In genomic region chr12:49687941-49688340, GRCh38 we compare ENCODE assay signal across 24 cellular contexts. TPM values are rescaled to one million over a fixed set of nuclear protein-coding genes. Genes with fewer than 3 reads are reported as not detected.
DNase-seq lines count a peak whose midpoint lies in the region; ATAC-seq and TF ChIP-seq lines count a peak whose summit lies in the region.
"Had no signal": no experiment of that assay in that cellular context is flagged by ENCODE, and none has a peak within 500 bp of the region (broad histone marks: within the 10 kb centered on the region; RNA-seq: fewer than 3 reads in every experiment).

No MANE protein-coding gene starts in this region.

- H3K4me1 ChIP-seq in mesendoderm (ENCODE audit: control insufficient read depth, low read depth, low read length) (peaks cover 9% of the 10 kb centered on the region), smooth muscle cell (ENCODE audit: low read depth) (peaks cover 11% of the 10 kb centered on the region)
- H3K4me1 ChIP-seq: colonic mucosa, parathyroid adenoma had no signal

- H3K27me3 Mint-ChIP-seq in HFFc6 (ENCODE audit: insufficient read depth) (no peaks in the 10 kb centered on the region), WTC11 (ENCODE audit: low read depth) (no peaks in the 10 kb centered on the region)
- H3K27me3 Mint-ChIP-seq: brain; memory B cell; naive thymus-derived CD8-positive, alpha-beta T cell; type B pancreatic cell had no signal

- no peak overlapping the region for H4K5ac ChIP-seq in mesendoderm (ENCODE audit: low read length)

- no peak overlapping the region for H3K27ac ChIP-seq in mesendoderm (ENCODE audit: low read depth, low read length)
- H3K27ac ChIP-seq in smooth muscle cell (ENCODE audit: low read depth), result no peak overlapping the region
- H3K27ac ChIP-seq: colonic mucosa, parathyroid adenoma, sigmoid colon had no signal

- TF ChIP-seq CTCF in GM12874 (IDR thresholded peaks at IDR 0.05; ENCODE audit: insufficient read depth, low read depth, low read length) (0 out of 2 replicates have a peak, but pooled peaks have one; percentile 13), HFFc6 (IDR thresholded peaks at IDR 0.05) (0 out of 2 replicates have a peak, but pooled peaks have one; percentile 25), WTC11 (IDR thresholded peaks at IDR 0.05) (no peak), smooth muscle cell (IDR thresholded peaks at IDR 0.05; ENCODE audit: borderline replicate concordance, insufficient read depth, poor library complexity, severe bottlenecking) (no peak)

- H2BK5ac ChIP-seq in mesendoderm (ENCODE audit: low read length), result no peak overlapping the region

- no peak overlapping the region for H3K4ac ChIP-seq in mesendoderm (ENCODE audit: low read depth, low read length)

- H2BK120ac ChIP-seq in mesendoderm (ENCODE audit: low read depth, low read length), result no peak overlapping the region

- no peak overlapping the region for H4K8ac ChIP-seq in mesendoderm (ENCODE audit: low read depth, low read length)

- H3K4me1 Mint-ChIP-seq in HFFc6 (ENCODE audit: low read depth), result peaks cover 40% of the 10 kb centered on the region
- peaks cover 21% of the 10 kb centered on the region for H3K4me1 Mint-ChIP-seq in WTC11

- no peak overlapping the region for H2BK15ac ChIP-seq in mesendoderm (replicated peaks; ENCODE audit: low read depth)

- H3K27ac Mint-ChIP-seq in HFFc6, result peak overlapping the region; percentile 11; the same call in 1 of the 2 replicates
- no peak overlapping the region for H3K27ac Mint-ChIP-seq in WTC11
- H3K27ac Mint-ChIP-seq: memory B cell, type B pancreatic cell had no signal

- WGBS in mesendoderm (ENCODE audit: extremely low coverage, insufficient coverage, low lambda C conversion rate), result no CpG with 5 or more reads among the region's 2 CpGs
- WGBS in smooth muscle cell (ENCODE audit: low lambda C conversion rate), result 91% methylated on average over 2 of the region's 2 CpGs

- peak; percentile 97 for ATAC-seq in WTC11
- ATAC-seq: naive thymus-derived CD8-positive, alpha-beta T cell had no signal

- no peak overlapping the region for H3K23ac ChIP-seq in mesendoderm (ENCODE audit: low read length)

- peaks cover 10% of the 10 kb centered on the region for H3K79me1 ChIP-seq in mesendoderm (ENCODE audit: low read length)

- no peaks in the 10 kb centered on the region for H3K36me3 ChIP-seq in mesendoderm (ENCODE audit: control insufficient read depth, insufficient read depth, low read length)
- no peaks in the 10 kb centered on the region for H3K36me3 ChIP-seq in smooth muscle cell (ENCODE audit: low read depth)
- H3K36me3 ChIP-seq: colonic mucosa, sigmoid colon had no signal

- H2AFZ ChIP-seq in smooth muscle cell (ENCODE audit: low read depth), result no peak overlapping the region
- H2AFZ ChIP-seq: parathyroid adenoma had no signal

- H3K9me3 Mint-ChIP-seq in HFFc6 (no peaks in the 10 kb centered on the region), WTC11 (no peaks in the 10 kb centered on the region)
- H3K9me3 Mint-ChIP-seq: brain; memory B cell; naive thymus-derived CD8-positive, alpha-beta T cell; type B pancreatic cell had no signal

- H3K9me3 ChIP-seq in smooth muscle cell (replicated peaks; ENCODE audit: low read depth), result no peaks in the 10 kb centered on the region
- H3K9me3 ChIP-seq: colonic mucosa, sigmoid colon had no signal

- H3K9ac ChIP-seq in mesendoderm (ENCODE audit: low read length), result no peak overlapping the region
- no peak overlapping the region for H3K9ac ChIP-seq in smooth muscle cell (ENCODE audit: low read depth)
- H3K9ac ChIP-seq: parathyroid adenoma had no signal

- H3K27me3 ChIP-seq in mesendoderm (ENCODE audit: insufficient read depth, low read length, poor library complexity), result no peaks in the 10 kb centered on the region
- H3K27me3 ChIP-seq in smooth muscle cell (ENCODE audit: low read depth), result no peaks in the 10 kb centered on the region
- H3K27me3 ChIP-seq: colonic mucosa, sigmoid colon had no signal

- H3K79me2 ChIP-seq in mesendoderm (ENCODE audit: control insufficient read depth, insufficient read depth, low read length) (peaks cover 6% of the 10 kb centered on the region), smooth muscle cell (ENCODE audit: low read depth) (peaks cover 95% of the 10 kb centered on the region)
- H3K79me2 ChIP-seq: parathyroid adenoma had no signal

- no peak overlapping the region for H3K4me3 ChIP-seq in mesendoderm (ENCODE audit: low read length)
- H3K4me3 ChIP-seq in smooth muscle cell, result no peak overlapping the region
- H3K4me3 ChIP-seq: colonic mucosa, sigmoid colon had no signal

- H3F3A ChIP-seq in smooth muscle cell (ENCODE audit: low read depth), result peaks cover 4% of the 10 kb centered on the region

- H4K20me1 ChIP-seq in smooth muscle cell (ENCODE audit: low read depth), result peaks cover 81% of the 10 kb centered on the region

- H3K36me3 Mint-ChIP-seq in HFFc6 (ENCODE audit: low read depth) (no peaks in the 10 kb centered on the region), WTC11 (no peaks in the 10 kb centered on the region)
- H3K36me3 Mint-ChIP-seq: memory B cell, type B pancreatic cell had no signal

- no peak overlapping the region for H3K18ac ChIP-seq in mesendoderm (ENCODE audit: low read length)

- CTCF ChIA-PET in WTC11 (lab: Charles Lee), result interaction anchor here (2.3 to 4.7 kb wide), 3 partner anchors 11 to 53 kb away, joined by 8 to 22 read pairs (median 9); partner anchors contain the start of gene TMBIM6

- no peak overlapping the region for H2AK5ac ChIP-seq in mesendoderm (ENCODE audit: low read length)

- POLR2A ChIA-PET in WTC11 (lab: Charles Lee), result no interaction called here

- DNase-seq in HFFc6 (no peak), WTC11 (ENCODE audit: low spot score) (peak; percentile 36), mesendoderm (peak; percentile 75), CD1c-positive myeloid dendritic cell (ENCODE audit: extremely low spot score) (no peak), DMS79 (lab: John Stamatoyannopoulos, UW) (no peak), smooth muscle cell (lab: John Stamatoyannopoulos, UW; ENCODE audit: unreplicated experiment) (no peak), NCI-H2107 (lab: John Stamatoyannopoulos, UW) (no peak)
- DNase-seq: activated CD4-positive, alpha-beta T cell treated with anti-CD3 and anti-CD28 coated beads, Interleukin-2, amount 50 U/mL, for 4 hours; activated CD8-positive, alpha-beta memory T cell treated with anti-CD3 and anti-CD28 coated beads, Interleukin-2, amount 50 U/mL, for 48 hours; colonic mucosa; DMS79 treated with DMSO at 0.1 percent for 48 hours; GOT3; Kasumi-1; naive thymus-derived CD8-positive, alpha-beta T cell; NCI-H1092 treated with DMSO at 0.1 percent for 48 hours; NCI-H510A; RPMI8226; sigmoid colon; stimulated activated CD8-positive, alpha-beta memory T cell treated with anti-CD3 and anti-CD28 coated beads, Interleukin-4, amount 100 ng/mL, for 48 hours had no signal

- H3K56ac ChIP-seq in mesendoderm (ENCODE audit: low read length), result no peak overlapping the region

- H3K4me3 Mint-ChIP-seq in HFFc6 (no peak overlapping the region), WTC11 (no peak overlapping the region)
- H3K4me3 Mint-ChIP-seq: brain; memory B cell; naive thymus-derived CD8-positive, alpha-beta T cell; type B pancreatic cell had no signal

- H3K4me2 ChIP-seq in mesendoderm (ENCODE audit: low read length) (no peak overlapping the region), smooth muscle cell (no peak overlapping the region)

TF ChIP-seq in WTC11, 78 proteins besides CTCF, POLR2A, EP300 and RAD21 (continues in another document):
- no peak for TF ChIP-seq RORB (CRISPR knock-in tag; IDR thresholded peaks at IDR 0.05)
- no peak for TF ChIP-seq ESRRA (CRISPR knock-in tag; IDR thresholded peaks at IDR 0.05; ENCODE audit: borderline replicate concordance)
- no peak for TF ChIP-seq ETV6 (CRISPR knock-in tag; IDR thresholded peaks at IDR 0.05)
- TF ChIP-seq ZNF416 (CRISPR knock-in tag; IDR thresholded peaks at IDR 0.05), result no peak
- TF ChIP-seq CREB1 (CRISPR knock-in tag; IDR thresholded peaks at IDR 0.05), result no peak
- TF ChIP-seq NR3C1 (CRISPR knock-in tag; conservative IDR thresholded peaks at IDR 0.05; ENCODE audit: low read depth), result no peak
- no peak for TF ChIP-seq TEAD4 (CRISPR knock-in tag; IDR thresholded peaks at IDR 0.05)
- TF ChIP-seq USF1 (CRISPR knock-in tag; IDR thresholded peaks at IDR 0.05), result no peak
- TF ChIP-seq E2F1 (CRISPR knock-in tag; IDR thresholded peaks at IDR 0.05), result no peak

RNA-seq across cellular contexts. Expression of gene FMNL3, which starts 19.3 kb away (rescaled TPM):
- 10 to 100 TPM; 15.8 to 21.8 (median 19.5) TPM for total RNA-seq in HFFc6 (2021; fragmentation: NEBNext Ultra II Directional; extraction: Animal tissue kit (Norgen Biotek cat#: 25700))
- total RNA-seq in WTC11 (2021) (15.2 to 19.3 TPM (median 15.6 TPM) in 3 replicates), smooth muscle cell (18.3 and 20.8 TPM in 2 replicates)
- 11.1 TPM for polyA plus RNA-seq in mesendoderm (2013, experiment 1 of 2)
- 11.3 TPM for polyA plus RNA-seq in mesendoderm (2013, experiment 2 of 2)
- polyA plus RNA-seq in smooth muscle cell, result 19.7 and 21.7 TPM in 2 replicates

RNA-seq across cellular contexts. Expression of gene TMBIM6, which starts 53.4 kb away (rescaled TPM):
- total RNA-seq in HFFc6 (2021; fragmentation: NEBNext Ultra II Directional; extraction: Animal tissue kit (Norgen Biotek cat#: 25700)), result 100 to 1,000 TPM; 471 to 545 (median 497) TPM
- total RNA-seq in WTC11 (2021) (402 to 417 TPM (median 412 TPM) in 3 replicates), smooth muscle cell (677 and 679 TPM in 2 replicates)
- 365 TPM for polyA plus RNA-seq in mesendoderm (2013, experiment 1 of 2)
- polyA plus RNA-seq in mesendoderm (2013, experiment 2 of 2), result 358 TPM
- 611 and 663 TPM in 2 replicates for polyA plus RNA-seq in smooth muscle cell

Comparison
In these comparisons a context has a peak if more than half of its experiments do, and no peak if none do; other contexts are left out.
1. CTCF ChIP-seq: peak in GM12874 (single experiment) and HFFc6 (single experiment); none in WTC11 (single experiment) and smooth muscle cell (single experiment).
2. DNase-seq: peak in WTC11 (single experiment) and mesendoderm (single experiment); none in HFFc6 (single experiment), CD1c-positive myeloid dendritic cell (single experiment), DMS79 (single experiment), smooth muscle cell (single experiment) and NCI-H2107 (single experiment).